ENCODE assay signal across 9 cellular contexts in genomic region chr1:225693699-225694096, GRCh38. TPM values are rescaled to one million over a fixed set of nuclear protein-coding genes. Genes with fewer than 3 reads are reported as not detected.
DNase-seq lines count a peak whose midpoint lies in the region; ATAC-seq, FAIRE-seq and TF ChIP-seq lines count a peak whose summit lies in the region.
"Not testable (repeated sequence)": the region's sequence is repeated elsewhere in the genome, so short reads cannot be mapped to it uniquely, and the experiment has no call there.
"Had no signal": no experiment of that assay in that cellular context is flagged by ENCODE, and none has a peak within 500 bp of the region (broad histone marks: within the 10 kb centered on the region; RNA-seq: fewer than 3 reads in every experiment).

No MANE protein-coding gene starts in this region.

- H3K9ac ChIP-seq in subcutaneous abdominal adipose tissue (ENCODE audit: low read length in 5 of 5): not testable (repeated sequence)

- H3K27ac ChIP-seq in C4-2B (peak overlapping the region; percentile 87), body of pancreas (peak overlapping the region in 3 of 4 donors; percentile 67 to 84 (median 84)), left ventricle myocardium inferior (replicated peaks) (peak overlapping the region; percentile 73), right lobe of liver (peak overlapping the region; percentile 25 to 76 (median 57)), pancreas (peak overlapping the region in 3 of 4 donors; percentile 31 to 81 (median 74)), subcutaneous abdominal adipose tissue (ENCODE audit: low read depth, low read length) (peak overlapping the region; percentile 26), vagina (peak overlapping the region; percentile 1)

- TF ChIP-seq POLR2A in body of pancreas (IDR thresholded peaks at IDR 0.05); right lobe of liver (IDR thresholded peaks at IDR 0.05); vagina (IDR thresholded peaks at IDR 0.05): not testable (repeated sequence)

- not testable (repeated sequence) for H3K36me3 ChIP-seq in body of pancreas (replicated peaks in 1 of 2; ENCODE audit: insufficient read depth in 1 of 2, low read depth in 2 of 2); left ventricle myocardium inferior; right lobe of liver; pancreas; subcutaneous abdominal adipose tissue (ENCODE audit: control insufficient read depth in 5 of 5, insufficient read depth in 5 of 5, low read length in 5 of 5); vagina

- not testable (repeated sequence) for DNase-seq in body of pancreas; left ventricle myocardium inferior; right lobe of liver; pancreas; vagina (ENCODE audit: extremely low spot score in 2 of 2)

- H3K4me3 ChIP-seq in body of pancreas; left ventricle myocardium inferior; right lobe of liver; pancreas; subcutaneous abdominal adipose tissue (ENCODE audit: low read depth in 1 of 5, low read length in 5 of 5); vagina: not testable (repeated sequence)

- H3K4me1 ChIP-seq in body of pancreas (peaks cover 76% of the 10 kb centered on the region), left ventricle myocardium inferior (peaks cover 68% of the 10 kb centered on the region), right lobe of liver (peaks cover 0 to 51% (median 26%) of the 10 kb centered on the region in 4 donors), pancreas (peaks cover 37 to 57% (median 56%) of the 10 kb centered on the region in 3 donors), subcutaneous abdominal adipose tissue (ENCODE audit: control insufficient read depth in 5 of 5, insufficient read depth in 5 of 5, low read length in 5 of 5) (peaks cover 0 to 42% (median 23%) of the 10 kb centered on the region in 5 donors), vagina (peaks cover 36% of the 10 kb centered on the region)

- intact Hi-C loops in body of pancreas (cut with DNase I); right lobe of liver (cut with DNase I); pancreas (cut with DNase I); vagina (cut with DNase I): not testable (repeated sequence)
- intact Hi-C loops in left ventricle myocardium inferior (cut with micrococcal nuclease): loop anchor here (10.0 kb wide), 1 partner anchor 71 kb away; no protein-coding TSS in a partner anchor

- WGBS in body of pancreas, 2 donors: 93 to 96% methylated on average over 6 of the region's 6 CpGs
- WGBS in right lobe of liver (ENCODE audit: insufficient coverage, low coverage, low lambda C conversion rate, missing lambda C conversion rate): 80% methylated on average over 6 of the region's 6 CpGs
- WGBS in pancreas, 2 donors: 94 to 97% methylated on average over 6 of the region's 6 CpGs

- not testable (repeated sequence) for H3K9me3 ChIP-seq in body of pancreas; left ventricle myocardium inferior (replicated peaks); right lobe of liver; pancreas; subcutaneous abdominal adipose tissue (ENCODE audit: control insufficient read depth in 5 of 5, low read length in 5 of 5); vagina

- TF ChIP-seq CTCF in C4-2B (conservative IDR thresholded peaks at IDR 0.05); body of pancreas (IDR thresholded peaks at IDR 0.05); left ventricle myocardium inferior (IDR thresholded peaks at IDR 0.05; ENCODE audit: borderline replicate concordance); right lobe of liver (IDR thresholded peaks at IDR 0.05); pancreas (IDR thresholded peaks at IDR 0.05); vagina (IDR thresholded peaks at IDR 0.05): not testable (repeated sequence)

- ATAC-seq in body of pancreas, right lobe of liver, pancreas: not testable (repeated sequence)

- not testable (repeated sequence) for H3K27me3 ChIP-seq in body of pancreas; left ventricle myocardium inferior (ENCODE audit: low read depth); right lobe of liver; pancreas; subcutaneous abdominal adipose tissue (ENCODE audit: control insufficient read depth in 5 of 5, insufficient read depth in 4 of 5, low read length in 5 of 5); vagina

- FAIRE-seq in pancreas (lab: Jason Lieb, UNC): not testable (repeated sequence)

RNA-seq across cellular contexts. Expression of gene ENAH, which starts 40.8 kb away (rescaled TPM):
- total RNA-seq in body of pancreas (10 to 100 TPM; 21.1 to 28.8 TPM), left ventricle myocardium inferior (78.6 TPM), right lobe of liver (10 to 100 TPM in 5 of 6 experiments, 1 to 10 TPM in 1; 9.0 to 33.2 (median 20.8) TPM), pancreas (10 to 100 TPM; 27.8 to 62.8 (median 34.7) TPM), vagina (62.4 TPM)
- 10 to 100 TPM in 1 of 2 donors, 1 to 10 TPM in 1; 8.0 to 17.1 TPM for polyA plus RNA-seq in pancreas
- polyA plus RNA-seq: CD14-positive monocyte; CD4-positive, alpha-beta memory T cell had no signal

Comparison
In these comparisons a context has a peak if more than half of its experiments do, and no peak if none do; other contexts are left out.
1. H3K27ac ChIP-seq: peak in every context shown above with its lines; median percentile 87 in C4-2B; 84 in body of pancreas; 74 in pancreas; 73 in left ventricle myocardium inferior; 57 in right lobe of liver; 26 in subcutaneous abdominal adipose tissue; 1 in vagina.